ENCODE assay signal across 8 cellular contexts in the genomic region with DNA sequence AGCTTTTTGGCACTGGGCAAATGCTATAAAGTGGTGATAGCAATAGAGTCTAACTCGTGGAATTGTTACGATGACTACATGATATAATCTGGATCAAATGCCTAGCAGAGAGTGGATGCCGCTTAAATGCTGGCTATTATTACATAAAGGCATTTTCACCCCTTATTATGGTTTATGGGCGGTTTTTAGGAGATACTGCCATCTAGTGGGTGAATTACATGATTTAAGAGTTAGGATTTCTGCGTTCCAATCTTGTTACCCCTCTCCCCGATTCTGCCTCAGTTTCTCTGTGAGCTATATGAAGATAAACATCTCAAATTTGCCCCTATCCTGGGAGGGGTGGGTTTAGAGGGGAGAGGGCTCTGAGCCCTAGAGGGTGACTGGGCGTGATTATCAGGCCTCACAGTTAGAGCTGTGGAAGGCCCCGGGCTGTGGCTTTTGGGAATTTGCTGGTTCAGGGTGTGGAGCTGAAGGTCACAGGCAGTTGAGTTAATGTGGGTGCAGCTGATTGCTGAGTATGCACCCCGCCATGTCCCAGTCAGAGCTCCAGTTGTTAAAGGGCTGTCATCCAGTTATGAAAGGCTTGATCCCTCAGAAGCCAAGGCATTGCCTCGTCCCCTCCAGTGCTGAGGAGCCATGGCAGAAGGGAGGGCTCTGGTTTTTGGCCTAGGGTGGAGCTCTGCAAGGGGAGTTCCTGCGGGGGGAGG. TPM values are rescaled to one million over a fixed set of nuclear protein-coding genes. Genes with fewer than 3 reads are reported as not detected.
DNase-seq lines count a peak whose midpoint lies in the region; ATAC-seq, FAIRE-seq and TF ChIP-seq lines count a peak whose summit lies in the region.

No MANE protein-coding gene starts in this region.

- H3K27ac ChIP-seq in mesenchymal stem cell (ENCODE audit: low read length, poor library complexity, severe bottlenecking): no peak overlapping the region

- ATAC-seq in HG02981 (IDR thresholded peaks at IDR 0.05; ENCODE audit: unreplicated experiment) (no peak), GM21515 (IDR thresholded peaks at IDR 0.05; ENCODE audit: unreplicated experiment) (no peak)

- H3K14ac ChIP-seq in mesenchymal stem cell (ENCODE audit: low read length in 2 of 2): no peak overlapping the region

- H3K4me1 ChIP-seq in mesenchymal stem cell (ENCODE audit: control insufficient read depth, insufficient read depth, low read depth, low read length): peaks cover 3% of the 10 kb centered on the region

- no peak overlapping the region for H2BK12ac ChIP-seq in mesenchymal stem cell (ENCODE audit: low read length in 2 of 2)

- H2BK15ac ChIP-seq in mesenchymal stem cell (ENCODE audit: low read depth, poor library complexity, severe bottlenecking): no peak overlapping the region

- H3K9me3 ChIP-seq in mesenchymal stem cell (ENCODE audit: control insufficient read depth, low read length): no peaks in the 10 kb centered on the region

- WGBS in mesenchymal stem cell: 73% methylated on average over 8 of the region's 11 CpGs

- peak; percentile 76 for FAIRE-seq in A204.1 (lab: Jason Lieb, UNC)

- H3K4me2 ChIP-seq in mesenchymal stem cell (ENCODE audit: low read length, poor library complexity, severe bottlenecking): no peak overlapping the region

- H2AK5ac ChIP-seq in mesenchymal stem cell (ENCODE audit: low read length, severe bottlenecking): no peak overlapping the region

- H4K91ac ChIP-seq in mesenchymal stem cell (ENCODE audit: low read length): no peak overlapping the region

- DNase-seq in GM12864 (ENCODE audit: low read depth) (no peak), NCI-H748 treated with DMSO at 0.1 percent for 48 hours (lab: John Stamatoyannopoulos, UW) (peak; percentile 2), dedifferentiated amniotic fluid mesenchymal stem cell (ENCODE audit: extremely low spot score) (peak; percentile 63), mesenchymal stem cell (peak; percentile 50), HK-2 (ENCODE audit: unreplicated experiment) (no peak)

- no peaks in the 10 kb centered on the region for H3K79me1 ChIP-seq in mesenchymal stem cell (replicated peaks; ENCODE audit: low read length, poor library complexity, severe bottlenecking)

- H2BK120ac ChIP-seq in mesenchymal stem cell (ENCODE audit: low read depth, low read length): no peak overlapping the region

- TF ChIP-seq CTCF in GM12864 (IDR thresholded peaks at IDR 0.05; ENCODE audit: low read depth, low read length, missing control alignments): peak; percentile 57

- H3K4me3 ChIP-seq in GM12864 (ENCODE audit: low read depth, low read length) (no peak overlapping the region), mesenchymal stem cell (ENCODE audit: insufficient read depth in 1 of 2, low read depth in 1 of 2, low read length in 2 of 2) (no peak overlapping the region)

- H2AFZ ChIP-seq in mesenchymal stem cell (ENCODE audit: low read depth, low read length): no peak overlapping the region

- no peaks in the 10 kb centered on the region for H3K27me3 ChIP-seq in mesenchymal stem cell (ENCODE audit: control insufficient read depth in 1 of 2, insufficient read depth in 1 of 2, low read length in 2 of 2)

- H4K8ac ChIP-seq in mesenchymal stem cell (ENCODE audit: low read length): no peak overlapping the region

- H2BK5ac ChIP-seq in mesenchymal stem cell (ENCODE audit: low read depth, low read length, poor library complexity, severe bottlenecking): no peak overlapping the region

- H3K4ac ChIP-seq in mesenchymal stem cell (ENCODE audit: low read depth in 1 of 2, low read length in 2 of 2): no peak overlapping the region

- no peak overlapping the region for H3K23ac ChIP-seq in mesenchymal stem cell (ENCODE audit: low read length in 2 of 2)

- no peak overlapping the region for H3K18ac ChIP-seq in mesenchymal stem cell (ENCODE audit: low read depth in 1 of 2, low read length in 2 of 2)

- H3K36me3 ChIP-seq in mesenchymal stem cell (ENCODE audit: control insufficient read depth in 1 of 2, insufficient read depth in 2 of 2, low read depth in 1 of 2, low read length in 2 of 2): peaks cover 48 to 52% of the 10 kb centered on the region in 2 experiments

- H3K9ac ChIP-seq in mesenchymal stem cell (ENCODE audit: low read length): peak overlapping the region; percentile 64

RNA-seq across cellular contexts. Expression of a gene that starts 14.4 kb away (rescaled TPM):
- polyA plus RNA-seq in mesenchymal stem cell (2013, experiment 1 of 2): 16.7 TPM
- 12.7 TPM for polyA plus RNA-seq in mesenchymal stem cell (2013, experiment 2 of 2)

RNA-seq across cellular contexts. Expression of a gene that starts 15.9 kb away (rescaled TPM):
- not detected for polyA plus RNA-seq in mesenchymal stem cell (2013, experiment 1 of 2)
- polyA plus RNA-seq in mesenchymal stem cell (2013, experiment 2 of 2): not detected

RNA-seq across cellular contexts. Expression of a gene that starts 35.6 kb away (rescaled TPM):
- polyA plus RNA-seq in mesenchymal stem cell (2013, experiment 1 of 2): 18.5 TPM
- 18.8 TPM for polyA plus RNA-seq in mesenchymal stem cell (2013, experiment 2 of 2)

RNA-seq across cellular contexts. Expression of a gene that starts 44.9 kb away (rescaled TPM):
- polyA plus RNA-seq in mesenchymal stem cell (2013, experiment 1 of 2): 10.7 TPM
- 11.8 TPM for polyA plus RNA-seq in mesenchymal stem cell (2013, experiment 2 of 2)

RNA-seq across cellular contexts. Expression of a gene that starts 52.3 kb away (rescaled TPM):
- 79.1 TPM for polyA plus RNA-seq in mesenchymal stem cell (2013, experiment 1 of 2)
- polyA plus RNA-seq in mesenchymal stem cell (2013, experiment 2 of 2): 79.5 TPM

Comparison
In these comparisons a context has a peak if more than half of its experiments do, and no peak if none do; other contexts are left out.
1. DNase-seq: peak in NCI-H748 treated with DMSO at 0.1 percent for 48 hours (single experiment), dedifferentiated amniotic fluid mesenchymal stem cell (single experiment) and mesenchymal stem cell (single experiment); none in GM12864 (single experiment) and HK-2 (single experiment).